ENCODE assay signal across 1 cellular context in genomic region chr19:17932485-17933338, GRCh38.
TF ChIP-seq lines count a peak whose summit lies in the region.

TSS of gene CCDC124 (plus strand) at chr19:17933015. CDS start at chr19:17936421, 3,406 bp downstream.

TF ChIP-seq in H1, 55 proteins besides CTCF, POLR2A, EP300 and RAD21 (continued from another document):
- TF ChIP-seq CHD7 (IDR thresholded peaks at IDR 0.05; ENCODE audit: insufficient replicate concordance, low read length), result no peak
- no peak for TF ChIP-seq SP4 (IDR thresholded peaks at IDR 0.05; ENCODE audit: low read length)
- no peak for TF ChIP-seq KDM1A (IDR thresholded peaks at IDR 0.05; ENCODE audit: borderline replicate concordance, low read length)
- peak; percentile 33; the same call in 1 of the 2 replicates for TF ChIP-seq BACH1 (IDR thresholded peaks at IDR 0.05; ENCODE audit: low read length)
- no peak for TF ChIP-seq CBX5 (IDR thresholded peaks at IDR 0.05; ENCODE audit: low read depth, low read length)
- TF ChIP-seq BRCA1 (IDR thresholded peaks at IDR 0.05; ENCODE audit: low read depth, low read length), result peak; percentile 51; the same call in 1 of the 2 replicates
- 0 out of 2 replicates have a peak, but pooled peaks have one; percentile 15 for TF ChIP-seq CEBPB (IDR thresholded peaks at IDR 0.05; ENCODE audit: low read depth, low read length)
- TF ChIP-seq CREB1 (IDR thresholded peaks at IDR 0.05), result peak; percentile 99
- peak; percentile 83 for TF ChIP-seq KDM5A (IDR thresholded peaks at IDR 0.05; ENCODE audit: low read length)
- TF ChIP-seq MAX (IDR thresholded peaks at IDR 0.05), result peak; percentile 99
- TF ChIP-seq PHF8 (conservative IDR thresholded peaks at IDR 0.05; ENCODE audit: low read depth, low read length), result peak; percentile 84
- TF ChIP-seq EZH2 (IDR thresholded peaks at IDR 0.05; ENCODE audit: low read depth, low read length, severe bottlenecking), result no peak
- TF ChIP-seq SRF (IDR thresholded peaks at IDR 0.05; ENCODE audit: low read depth, low read length), result peak; percentile 86
- TF ChIP-seq CHD2 (IDR thresholded peaks at IDR 0.05; ENCODE audit: low read length), result peak; percentile 49; the same call in 1 of the 2 replicates
- peak; percentile 29; the same call in 1 of the 2 replicates for TF ChIP-seq NRF1 (IDR thresholded peaks at IDR 0.05; ENCODE audit: low read depth, low read length)
- no peak for TF ChIP-seq ATF2 (IDR thresholded peaks at IDR 0.05; ENCODE audit: low read length)
- TF ChIP-seq SP2 (IDR thresholded peaks at IDR 0.05; ENCODE audit: low read length), result no peak
- TF ChIP-seq CHD1 (IDR thresholded peaks at IDR 0.05; ENCODE audit: low read depth, low read length), result no peak
- TF ChIP-seq GABPA (IDR thresholded peaks at IDR 0.05; ENCODE audit: borderline replicate concordance, insufficient read depth, low read length), result 0 out of 2 replicates have a peak, but pooled peaks have one; percentile 11
- peak; percentile 72; the same call in 1 of the 2 replicates for TF ChIP-seq RBBP5 (IDR thresholded peaks at IDR 0.05; ENCODE audit: borderline replicate concordance, low read depth, low read length)
- TF ChIP-seq CTBP2 (IDR thresholded peaks at IDR 0.05; ENCODE audit: borderline replicate concordance, insufficient read depth, insufficient read length, low read length), result no peak
- peak; percentile 100 for TF ChIP-seq KDM4A (IDR thresholded peaks at IDR 0.05; ENCODE audit: low read depth, low read length, severe bottlenecking)
- peak; percentile 57; the same call in 1 of the 2 replicates for TF ChIP-seq POLR2AphosphoS5 (IDR thresholded peaks at IDR 0.05; ENCODE audit: low read depth, low read length)
- peak; percentile 45; the same call in 1 of the 2 replicates for TF ChIP-seq TBP (IDR thresholded peaks at IDR 0.05; ENCODE audit: low read depth, low read length)
- no peak for TF ChIP-seq RXRA (IDR thresholded peaks at IDR 0.05; ENCODE audit: insufficient read depth, low read depth, low read length)
- no peak for TF ChIP-seq TEAD4 (IDR thresholded peaks at IDR 0.05; ENCODE audit: low read depth, low read length)
- TF ChIP-seq NANOG (IDR thresholded peaks at IDR 0.05; ENCODE audit: insufficient read depth, low read depth, low read length, poor library complexity, severe bottlenecking), result no peak
- TF ChIP-seq SP1 (IDR thresholded peaks at IDR 0.05; ENCODE audit: low read depth, low read length), result peak; percentile 9; the same call in 1 of the 2 replicates
- TF ChIP-seq SAP30 (IDR thresholded peaks at IDR 0.05; ENCODE audit: insufficient read depth, insufficient replicate concordance, low read length), result peak; percentile 96
- 0 out of 2 replicates have a peak, but pooled peaks have one; percentile 39 for TF ChIP-seq GTF2F1 (IDR thresholded peaks at IDR 0.05; ENCODE audit: borderline replicate concordance, low read depth, low read length)
- 0 out of 4 replicates have a peak, but pooled peaks of 1 of the 2 experiments have one; percentile 35 for TF ChIP-seq HDAC2 (IDR thresholded peaks at IDR 0.05; ENCODE audit: borderline replicate concordance in 1 of 2, low read depth in 2 of 2, low read length in 2 of 2)
